Comparison of ENCODE assay signal across 8 cellular contexts in the genomic region with DNA sequence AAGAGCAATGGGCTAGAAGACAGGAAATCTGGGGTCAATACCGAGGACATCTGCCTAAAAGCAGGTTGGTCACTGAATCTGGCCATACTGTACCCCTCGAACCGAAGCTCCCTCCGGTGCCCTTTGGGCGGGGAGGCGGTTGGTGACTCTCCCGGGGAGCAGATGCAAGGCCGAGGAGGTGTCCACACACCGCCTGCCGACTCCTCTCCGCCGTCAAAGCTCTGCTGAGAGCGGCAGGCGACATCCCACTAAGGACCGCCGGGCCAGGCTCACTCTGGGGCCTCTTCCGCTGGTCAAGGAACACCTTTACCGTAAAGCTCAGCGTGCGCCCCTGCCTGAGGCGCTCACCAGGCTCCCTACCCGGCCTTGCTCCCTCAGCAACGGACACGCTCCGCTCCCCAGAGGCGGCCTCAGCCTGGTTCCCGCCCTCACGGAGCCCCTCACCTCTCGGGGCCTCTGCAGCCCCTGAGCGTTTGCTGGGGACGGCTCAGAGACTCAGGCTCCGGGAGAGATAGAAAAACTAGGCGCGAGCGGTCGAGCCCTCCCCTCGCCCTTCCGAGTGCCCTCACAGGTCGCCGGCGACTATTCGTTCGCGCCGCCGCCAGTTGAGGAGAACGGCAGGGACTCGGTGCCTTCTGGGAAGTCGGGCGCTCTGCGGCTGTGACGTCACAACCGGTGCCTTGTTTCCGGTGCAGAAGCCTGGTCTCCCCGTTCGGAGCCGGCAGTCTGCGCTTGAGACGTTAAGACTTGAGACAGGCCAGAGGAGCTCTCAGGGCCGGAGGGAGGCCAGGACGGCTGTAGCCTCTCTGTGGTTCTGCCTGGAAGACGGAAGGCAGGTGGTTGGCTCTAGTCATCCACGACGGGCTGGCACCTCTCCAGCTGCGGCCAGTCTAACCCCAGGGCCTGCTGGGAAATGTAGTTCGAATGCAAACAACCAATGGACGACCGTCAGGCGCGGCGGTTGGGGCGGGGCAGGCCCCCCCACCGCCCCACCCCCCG. TPM values are rescaled to one million over a fixed set of nuclear protein-coding genes. Genes with fewer than 3 reads are reported as not detected.
DNase-seq lines count a peak whose midpoint lies in the region; ATAC-seq and TF ChIP-seq lines count a peak whose summit lies in the region.

A gene with protein sequence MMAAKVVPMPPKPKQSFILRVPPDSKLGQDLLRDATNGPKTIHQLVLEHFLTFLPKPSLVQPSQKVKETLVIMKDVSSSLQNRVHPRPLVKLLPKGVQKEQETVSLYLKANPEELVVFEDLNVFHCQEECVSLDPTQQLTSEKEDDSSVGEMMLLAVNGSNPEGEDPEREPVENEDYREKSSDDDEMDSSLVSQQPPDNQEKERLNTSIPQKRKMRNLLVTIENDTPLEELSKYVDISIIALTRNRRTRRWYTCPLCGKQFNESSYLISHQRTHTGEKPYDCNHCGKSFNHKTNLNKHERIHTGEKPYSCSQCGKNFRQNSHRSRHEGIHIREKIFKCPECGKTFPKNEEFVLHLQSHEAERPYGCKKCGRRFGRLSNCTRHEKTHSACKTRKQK (minus strand): TSS at position 616 of the 999 bp plus-strand sequence. CDS start 1,403 bp downstream, outside the sequence.

- ATAC-seq in HG02759 (IDR thresholded peaks at IDR 0.05; ENCODE audit: unreplicated experiment) (peak; percentile 96), Right ventricle myocardium inferior (peak; percentile 99)
- peak; percentile 91 for ATAC-seq in activated naive CD8-positive, alpha-beta T cell treated with anti-CD3 and anti-CD28 coated beads, Interleukin-2, amount 10 ng/mL, durations not matched to agents 7 days and 5 days (ENCODE audit: low read depth)

- H3K27ac ChIP-seq in SU-DHL-6 (ENCODE audit: low read depth, low read length): peak within 1 kb of the TSS; percentile 91
- peak within 1 kb of the TSS; percentile 96 to 97 for H3K27ac ChIP-seq in ovary
- peak within 1 kb of the TSS; percentile 86 to 93 (median 92) for H3K27ac ChIP-seq in thyroid gland

- TF ChIP-seq POLR2A in ovary (IDR thresholded peaks at IDR 0.05): peak; percentile 49
- peak in 1 of 2 donors; percentile 49 for TF ChIP-seq POLR2A in thyroid gland (IDR thresholded peaks at IDR 0.05)

- peaks cover 41% of the 10 kb centered on the region for H3K36me3 Mint-ChIP-seq in activated naive CD8-positive, alpha-beta T cell treated with anti-CD3 and anti-CD28 coated beads, Interleukin-2, amount 10 ng/mL, durations not matched to agents 7 days and 5 days

- peaks cover 14% of the 10 kb centered on the region for H3F3A ChIP-seq in SU-DHL-6 (ENCODE audit: insufficient read depth)

- no peak for TF ChIP-seq CTCF in GM12865 (IDR thresholded peaks at IDR 0.05; ENCODE audit: insufficient read depth, low read depth, low read length, missing control alignments)
- no peak for TF ChIP-seq CTCF in SU-DHL-6 (IDR thresholded peaks at IDR 0.05; ENCODE audit: insufficient read depth, low read length, poor library complexity, severe bottlenecking)
- TF ChIP-seq CTCF in ovary (IDR thresholded peaks at IDR 0.05): no peak
- peak in 1 of 6 experiments; percentile 24 for TF ChIP-seq CTCF in thyroid gland (IDR thresholded peaks at IDR 0.05)

- peaks cover 28% of the 10 kb centered on the region for H3K36me3 ChIP-seq in SU-DHL-6 (ENCODE audit: low read length)
- peaks cover 2% of the 10 kb centered on the region for H3K36me3 ChIP-seq in ovary
- H3K36me3 ChIP-seq in thyroid gland: peaks cover 25 to 29% of the 10 kb centered on the region in 2 donors

- peak within 1 kb of the TSS; percentile 94 for H3K4me3 Mint-ChIP-seq in activated naive CD8-positive, alpha-beta T cell treated with anti-CD3 and anti-CD28 coated beads, Interleukin-2, amount 10 ng/mL, durations not matched to agents 7 days and 5 days

- H3K4me2 ChIP-seq in SU-DHL-6 (ENCODE audit: low read depth, low read length, poor library complexity, severe bottlenecking): peak within 1 kb of the TSS; percentile 63

- peaks cover 10% of the 10 kb centered on the region; the same call in 1 of the 2 replicates for H3K79me2 ChIP-seq in SU-DHL-6 (ENCODE audit: insufficient read depth, low read length)

- peak within 1 kb of the TSS; percentile 81 for H3K9ac ChIP-seq in SU-DHL-6 (ENCODE audit: low read length)

- peaks cover 18% of the 10 kb centered on the region for H3K4me1 Mint-ChIP-seq in activated naive CD8-positive, alpha-beta T cell treated with anti-CD3 and anti-CD28 coated beads, Interleukin-2, amount 10 ng/mL, durations not matched to agents 7 days and 5 days

- intact Hi-C loops in Right ventricle myocardium inferior (cut with DNase I): loop anchor here (2.0 to 5.0 kb wide), 3 partner anchors 28 to 67 kb away; a partner anchor contains a TSS
- intact Hi-C loops in ovary (cut with DNase I): loop anchor here in 1 of 4 donors (10.0 kb wide), 1 partner anchor 70 kb away; a partner anchor contains a TSS
- intact Hi-C loops in thyroid gland (cut with DNase I): loop anchor here (10.0 kb wide), 1 partner anchor 50 kb away; a partner anchor contains a TSS

- no peaks in the 10 kb centered on the region for H4K20me1 ChIP-seq in SU-DHL-6 (ENCODE audit: low read depth, low read length)

- no peak for TF ChIP-seq EP300 in ovary (IDR thresholded peaks at IDR 0.05)

- H3K4me3 ChIP-seq in GM12865 (ENCODE audit: low read depth, low read length) (peak within 1 kb of the TSS; percentile 77), SU-DHL-6 (ENCODE audit: insufficient read depth, low read length, poor library complexity, severe bottlenecking) (peak within 1 kb of the TSS; percentile 88), ovary (peak within 1 kb of the TSS; percentile 96), thyroid gland (replicated peaks in 1 of 3) (peak within 1 kb of the TSS; percentile 34 to 93 (median 63))

- H2AFZ ChIP-seq in SU-DHL-6 (ENCODE audit: low read depth, low read length, severe bottlenecking): peak within 1 kb of the TSS; percentile 52

- H3K4me1 ChIP-seq in ovary (ENCODE audit: insufficient read depth): peaks cover 7% of the 10 kb centered on the region
- peaks cover 8 to 11% of the 10 kb centered on the region in 2 donors for H3K4me1 ChIP-seq in thyroid gland

- H3K9me3 Mint-ChIP-seq in activated naive CD8-positive, alpha-beta T cell treated with anti-CD3 and anti-CD28 coated beads, Interleukin-2, amount 10 ng/mL, durations not matched to agents 7 days and 5 days: peaks cover 16% of the 10 kb centered on the region

- 0 to 1% (median 1%) methylated on average over 59 to 73 of the region's 74 CpGs for WGBS in ovary, 3 donors
- WGBS in thyroid gland, 2 donors: 1 to 2% methylated on average over 40 to 43 of the region's 74 CpGs

- peak within 1 kb of the TSS; percentile 98 for H3K27ac Mint-ChIP-seq in activated naive CD8-positive, alpha-beta T cell treated with anti-CD3 and anti-CD28 coated beads, Interleukin-2, amount 10 ng/mL, durations not matched to agents 7 days and 5 days

- H3K27me3 ChIP-seq in SU-DHL-6 (ENCODE audit: low read length) (no peaks in the 10 kb centered on the region), ovary (no peaks in the 10 kb centered on the region), thyroid gland (no peaks in the 10 kb centered on the region)

- POLR2A ChIA-PET in activated naive CD8-positive, alpha-beta T cell treated with anti-CD3 and anti-CD28 coated beads, Interleukin-2, amount 10 ng/mL, durations not matched to agents 7 days and 5 days (lab: Charles Lee): interaction anchor here (0.5 to 3.2 kb wide), 16 partner anchors 9 to 300 kb away, joined by 3 to 17 read pairs (median 3); a partner anchor contains a TSS

- H3K9me3 ChIP-seq in SU-DHL-6 (ENCODE audit: insufficient read depth, low read length) (peaks cover 3% of the 10 kb centered on the region; the same call in 1 of the 2 replicates), ovary (peaks cover 0 to 7% of the 10 kb centered on the region in 2 donors), thyroid gland (no peaks in the 10 kb centered on the region)

- H3K27me3 Mint-ChIP-seq in activated naive CD8-positive, alpha-beta T cell treated with anti-CD3 and anti-CD28 coated beads, Interleukin-2, amount 10 ng/mL, durations not matched to agents 7 days and 5 days: peaks cover 9% of the 10 kb centered on the region

- DNase-seq in GM12865 (ENCODE audit: low read depth) (peak; percentile 97), NCI-H1417 (lab: John Stamatoyannopoulos, UW) (peak; percentile 94 to 97 (median 96)), Right ventricle myocardium inferior (ENCODE audit: missing footprints) (peak; percentile 99), ovary (peak; percentile 95 to 97 (median 96)), thyroid gland (peak; percentile 96 to 97)
- DNase-seq in activated naive CD8-positive, alpha-beta T cell treated with anti-CD3 and anti-CD28 coated beads, Interleukin-2, amount 10 ng/mL, durations not matched to agents 7 days and 5 days: peak; percentile 94

- H3K9me2 ChIP-seq in SU-DHL-6 (replicated peaks; ENCODE audit: insufficient read depth, low read length): no peaks in the 10 kb centered on the region

RNA-seq across cellular contexts. Expression of the gene that starts here (rescaled TPM):
- 10 to 100 TPM; 16.5 to 19.5 TPM for total RNA-seq in activated naive CD8-positive, alpha-beta T cell treated with anti-CD3 and anti-CD28 coated beads, Interleukin-2, amount 10 ng/mL, durations not matched to agents 7 days and 5 days
- total RNA-seq in Right ventricle myocardium inferior (5.1 TPM), ovary (1 to 10 TPM; 7.3 to 9.2 (median 7.5) TPM), thyroid gland (10 to 100 TPM in 2 of 4 donors, 1 to 10 TPM in 2; 6.4 to 10.8 (median 9.4) TPM)
- 1 to 10 TPM; 4.8 to 8.3 TPM for polyA plus RNA-seq in ovary

Comparison
In these comparisons a context has a peak if more than half of its experiments do, and no peak if none do; other contexts are left out.
1. Peak in every context shown above with its lines: DNase-seq, ATAC-seq, H3K4me3 ChIP-seq and H3K27ac ChIP-seq.